12 cellular contexts compared by ENCODE assay signal in the genomic region with DNA sequence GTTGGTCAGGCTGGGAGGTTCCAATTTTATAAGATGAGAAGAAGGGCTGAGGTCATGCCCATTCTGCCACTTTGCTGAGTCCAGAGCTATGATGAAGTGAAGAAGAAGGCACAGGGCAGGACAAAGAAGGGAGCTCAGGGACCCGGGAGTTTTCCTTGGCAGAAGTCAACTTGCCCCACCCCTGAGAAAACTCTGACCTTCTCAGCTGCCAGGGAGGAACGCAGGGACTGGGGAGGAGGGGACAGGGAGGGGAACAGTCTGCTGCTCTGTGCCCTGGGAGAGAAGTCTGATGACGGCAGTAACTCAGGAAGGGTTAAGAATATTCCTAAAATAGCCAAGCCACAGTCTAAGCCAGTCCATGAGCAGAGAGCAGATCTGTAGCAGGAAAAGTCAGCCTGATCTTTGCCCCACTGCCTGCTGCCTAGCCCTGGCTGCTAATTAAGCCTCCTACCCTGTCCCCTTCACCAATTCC. TPM values are rescaled to one million over a fixed set of nuclear protein-coding genes. Genes with fewer than 3 reads are reported as not detected.
A peak's percentile ranks its signal among the peaks of the same experiment; 100 is the strongest.
DNase-seq lines count a peak whose midpoint lies in the region; ATAC-seq lines count a peak whose summit lies in the region.
"Had no signal": no experiment of that assay in that cellular context is flagged by ENCODE, and none has a peak within 500 bp of the region (broad histone marks: within the 10 kb centered on the region; RNA-seq: fewer than 3 reads in every experiment).

No MANE protein-coding gene starts in this region.

- peaks cover 22 to 31% (median 25%) of the 10 kb centered on the region in 3 donors for H3K4me1 ChIP-seq in skeletal muscle tissue (ENCODE audit: control insufficient read depth in 3 of 3, insufficient read depth in 3 of 3, low read length in 3 of 3)

- H3K9ac ChIP-seq in skeletal muscle tissue (ENCODE audit: low read depth in 1 of 3, low read length in 3 of 3), result peak overlapping the region; percentile 9 to 77 (median 57)

- ATAC-seq in left cardiac atrium, result peak; percentile 87 to 90
- no peak for ATAC-seq in HG03469 (IDR thresholded peaks at IDR 0.05; ENCODE audit: unreplicated experiment)
- ATAC-seq: GM12878, T-cell had no signal

- no peaks in the 10 kb centered on the region for H3K27me3 ChIP-seq in skeletal muscle tissue (ENCODE audit: control insufficient read depth in 3 of 3, insufficient read depth in 3 of 3, low read length in 3 of 3)

- peak overlapping the region; percentile 2 to 65 (median 32) for H3K4me3 ChIP-seq in skeletal muscle tissue (ENCODE audit: low read length in 3 of 3)
- H3K4me3 ChIP-seq: GM12878 had no signal

- peak overlapping the region; percentile 65 for H3K27ac ChIP-seq in skeletal muscle tissue (ENCODE audit: low read depth, low read length)

- no peaks in the 10 kb centered on the region for H3K9me3 ChIP-seq in skeletal muscle tissue (ENCODE audit: control insufficient read depth in 3 of 3, low read length in 3 of 3)

- DNase-seq in LHCN-M2 (ENCODE audit: low read depth) (peak; percentile 51), left cardiac atrium (peak; percentile 72), kidney glomerular epithelial cell (lab: John Stamatoyannopoulos, UW) (no peak)
- DNase-seq in activated CD4-positive, alpha-beta T cell treated with anti-CD3 and anti-CD28 coated beads, Interleukin-2, amount 50 U/mL, for 48 hours, result no peak
- DNase-seq: CD4-positive, alpha-beta T cell; naive B cell; NCI-H748 treated with DMSO at 0.1 percent for 48 hours; T-cell had no signal

- no peaks in the 10 kb centered on the region for H3K36me3 ChIP-seq in skeletal muscle tissue (ENCODE audit: control insufficient read depth in 3 of 3, insufficient read depth in 3 of 3, low read length in 3 of 3)

- intact Hi-C loops in left cardiac atrium (cut with DNase I), result no loop called here

RNA-seq across cellular contexts. Expression of a gene that starts 11.7 kb away (rescaled TPM):
- total RNA-seq in LHCN-M2 (2014; rRNA removed) (2.5 and 3.2 TPM in 2 replicates), left cardiac atrium (100 to 1,000 TPM; 143 to 269 TPM), skeletal muscle tissue (11.5 TPM)
- 2.3 TPM for polyA plus RNA-seq in LHCN-M2 (2012)
- total RNA-seq: CD4-positive, alpha-beta T cell had no signal

RNA-seq across cellular contexts. Expression of a gene that starts 21.6 kb away (rescaled TPM):
- 4.4 and 5.0 TPM in 2 replicates for total RNA-seq in LHCN-M2 (2014; rRNA removed)
- polyA plus RNA-seq in LHCN-M2 (2012), result 5.1 TPM
- 10 to 100 TPM; 27.8 to 51.0 TPM for total RNA-seq in left cardiac atrium
- 4.2 TPM for total RNA-seq in skeletal muscle tissue
- total RNA-seq: CD4-positive, alpha-beta T cell had no signal

RNA-seq across cellular contexts. Expression of a gene that starts 22.6 kb away (rescaled TPM):
- 0.51 and 1.9 TPM in 2 replicates for total RNA-seq in LHCN-M2 (2014; rRNA removed)
- polyA plus RNA-seq in LHCN-M2 (2012), result 0.26 TPM
- total RNA-seq in left cardiac atrium, result 10 to 100 TPM; 38.6 to 62.1 TPM
- 25.6 TPM for total RNA-seq in skeletal muscle tissue

RNA-seq across cellular contexts. Expression of a gene that starts 40.1 kb away (rescaled TPM):
- total RNA-seq in LHCN-M2 (2014; rRNA removed), result not detected in 2 replicates
- polyA plus RNA-seq in LHCN-M2 (2012), result not detected
- total RNA-seq in left cardiac atrium, result not detected
- not detected for total RNA-seq in skeletal muscle tissue
- total RNA-seq: CD4-positive, alpha-beta T cell; GM12878; M059J; T-cell had no signal
- polyA plus RNA-seq: GM12878 had no signal

Comparison
In these comparisons a context has a peak if more than half of its experiments do, and no peak if none do; other contexts are left out.
1. DNase-seq: peak in LHCN-M2 (single experiment) and left cardiac atrium (single experiment); none in activated CD4-positive, alpha-beta T cell treated with anti-CD3 and anti-CD28 coated beads, Interleukin-2, amount 50 U/mL, for 48 hours (0 of 2) and kidney glomerular epithelial cell (single experiment).
2. RNA of a gene that starts 11.7 kb away (total RNA-seq): 143 to 269 TPM in left cardiac atrium; 11.5 TPM in skeletal muscle tissue (single experiment) and 2.5 to 3.2 TPM in LHCN-M2; every median in the first group is over 10 times any median in the second.